ENCODE assay signal across 8 cellular contexts in genomic region chr17:76529643-76530488, GRCh38. TPM values are rescaled to one million over a fixed set of nuclear protein-coding genes. Genes with fewer than 3 reads are reported as not detected.
DNase-seq lines count a peak whose midpoint lies in the region; ATAC-seq and TF ChIP-seq lines count a peak whose summit lies in the region.

No MANE protein-coding gene starts in this region.

- H3K9me3 Mint-ChIP-seq in naive B cell = no peaks in the 10 kb centered on the region

- intact Hi-C loops in PC-9 (cut with micrococcal nuclease; ENCODE audit: unreplicated experiment) = loop anchor here (5.0 kb wide), 1 partner anchor 142 kb away; no protein-coding TSS in a partner anchor

- H3F3A ChIP-seq in PC-9 (ENCODE audit: insufficient read depth, low read depth) = peaks cover 20% of the 10 kb centered on the region

- H3K36me3 ChIP-seq in PC-9 (ENCODE audit: low read depth) = no peaks in the 10 kb centered on the region

- peak overlapping the region; percentile 44 for H3K4me2 ChIP-seq in PC-9

- TF ChIP-seq CTCF in AG04450 (IDR thresholded peaks at IDR 0.05; ENCODE audit: low read depth, low read length) (no peak), PC-9 (conservative IDR thresholded peaks at IDR 0.05) (no peak)

- H3K36me3 Mint-ChIP-seq in naive B cell = no peaks in the 10 kb centered on the region

- H3K27me3 ChIP-seq in AG04450 (ENCODE audit: control insufficient read depth, insufficient read depth, low read length) = no peaks in the 10 kb centered on the region
- H3K27me3 ChIP-seq in PC-9 (ENCODE audit: insufficient read depth, low read depth) = no peaks in the 10 kb centered on the region

- H3K4me1 Mint-ChIP-seq in naive B cell = peaks cover 27 to 47% (median 42%) of the 10 kb centered on the region in 3 donors

- CTCF ChIA-PET in AG04450 (lab: Charles Lee) (interaction anchor here (0.6 to 2.4 kb wide), 4 partner anchors 28 to 94 kb away, joined by 3 to 7 read pairs (median 4); no protein-coding TSS in a partner anchor), PC-9 (lab: Charles Lee) (interaction anchor here (0.6 kb wide), 1 partner anchor 27 kb away, joined by 7 read pairs; no protein-coding TSS in a partner anchor)

- no peaks in the 10 kb centered on the region for H3K27me3 Mint-ChIP-seq in naive B cell

- H3K79me2 ChIP-seq in PC-9 (ENCODE audit: low read depth) = no peaks in the 10 kb centered on the region

- BruUV-seq in PC-9 (replicated peaks; lab: Mats Ljungman, UMichigan) = no TSS peak

- H3K4me3 ChIP-seq in AG04450 (ENCODE audit: low read depth, low read length) = no peak overlapping the region
- no peak overlapping the region for H3K4me3 ChIP-seq in PC-9

- no peaks in the 10 kb centered on the region for H3K9me2 ChIP-seq in PC-9 (ENCODE audit: insufficient read depth)

- POLR2A ChIA-PET in AG04450 (lab: Yijun Ruan, JAX) (interaction anchor here (0.7 to 2.7 kb wide), 8 partner anchors 11 to 190 kb away, joined by 3 to 14 read pairs (median 6); partner anchors contain the start of genes PRCD and ST6GALNAC2), PC-9 (lab: Charles Lee; ENCODE audit: unreplicated experiment) (interaction anchor here (0.6 to 0.7 kb wide), 2 partner anchors 27 to 130 kb away, joined by 8 to 11 read pairs; no protein-coding TSS in a partner anchor)

- H3K4me3 Mint-ChIP-seq in naive B cell = peak overlapping the region; percentile 63 to 93 (median 78)

- ATAC-seq in esophagus mucosa = peak; percentile 45
- no peak for ATAC-seq in naive B cell (ENCODE audit: low read depth in 2 of 2)
- no peak for ATAC-seq in HG03521 (IDR thresholded peaks at IDR 0.05; ENCODE audit: unreplicated experiment)
- ATAC-seq in GM19463 (IDR thresholded peaks at IDR 0.05; ENCODE audit: unreplicated experiment) = no peak

- peaks cover 40% of the 10 kb centered on the region for H3K4me1 ChIP-seq in PC-9 (replicated peaks; ENCODE audit: insufficient read depth)

- no peaks in the 10 kb centered on the region; the same call in 1 of the 2 replicates for H3K9me3 ChIP-seq in AG04450 (ENCODE audit: control insufficient read depth, insufficient read depth, low read length)
- H3K9me3 ChIP-seq in PC-9 (ENCODE audit: insufficient read depth, low read depth) = no peaks in the 10 kb centered on the region

- H2AFZ ChIP-seq in PC-9 = no peak overlapping the region; the same call in 1 of the 2 replicates

- peak overlapping the region; percentile 49 to 99 (median 96) for H3K27ac Mint-ChIP-seq in naive B cell

- DNase-seq in AG04450 (ENCODE audit: low read depth, low spot score) = no peak
- peak in 1 of 2 experiments; percentile 57 for DNase-seq in PC-9
- DNase-seq in naive B cell = no peak
- DNase-seq in effector CD8-positive, alpha-beta T cell (lab: John Stamatoyannopoulos, UW) = no peak
- no peak for DNase-seq in activated CD4-positive, CD25-positive, alpha-beta regulatory T cell (lab: John Stamatoyannopoulos, UW)

- no peaks in the 10 kb centered on the region for H4K20me1 ChIP-seq in PC-9 (ENCODE audit: insufficient read depth)

- H3K27ac ChIP-seq in AG04450 (ENCODE audit: low read depth, low read length) (peak overlapping the region; percentile 97), PC-9 (peak overlapping the region; percentile 54)

RNA-seq across cellular contexts. Expression of gene CYGB, which starts 7.6 kb away (rescaled TPM):
- 7.4 and 7.7 TPM in 2 replicates for polyA plus RNA-seq in AG04450 (2011; rRNA removed)
- 3.1 and 5.3 TPM in 2 replicates for polyA minus RNA-seq in AG04450 (2011; rRNA and poly(A)+ RNA removed)
- total RNA-seq in PC-9 (2021) = 0.93 and 1.1 TPM in 2 replicates
- total RNA-seq in esophagus mucosa = 2.6 TPM
- polyA plus RNA-seq in naive B cell (ENCODE audit: low read depth in 6 of 6) = 1 to 10 TPM in 2 of 6 donors, under 1 TPM in 4; 0.21 to 2.4 (median 0.79) TPM

RNA-seq across cellular contexts. Expression of gene PRCD, which starts 10.0 kb away (rescaled TPM):
- polyA plus RNA-seq in AG04450 (2011; rRNA removed) = 0.69 and 1.9 TPM in 2 replicates
- polyA minus RNA-seq in AG04450 (2011; rRNA and poly(A)+ RNA removed) = 0.37 and 0.96 TPM in 2 replicates
- total RNA-seq in PC-9 (2021) = 2.6 and 2.7 TPM in 2 replicates
- total RNA-seq in esophagus mucosa = 0.64 TPM
- 10 to 100 TPM; 21.6 to 54.4 (median 34.3) TPM for polyA plus RNA-seq in naive B cell (ENCODE audit: low read depth in 6 of 6)

RNA-seq across cellular contexts. Expression of gene RHBDF2, which starts 28.6 kb away (rescaled TPM):
- polyA plus RNA-seq in AG04450 (2011; rRNA removed) (5.4 and 8.7 TPM in 2 replicates), naive B cell (ENCODE audit: low read depth in 6 of 6) (100 to 1,000 TPM in 1 of 6 donors, 10 to 100 TPM in 5; 44.0 to 148 (median 51.7) TPM)
- 6.8 and 7.7 TPM in 2 replicates for polyA minus RNA-seq in AG04450 (2011; rRNA and poly(A)+ RNA removed)
- total RNA-seq in PC-9 (2021) (39.6 and 51.6 TPM in 2 replicates), esophagus mucosa (36.8 TPM)

RNA-seq across cellular contexts. Expression of gene ST6GALNAC2, which starts 55.8 kb away (rescaled TPM):
- 0.17 and 0.36 TPM in 2 replicates for polyA plus RNA-seq in AG04450 (2011; rRNA removed)
- polyA minus RNA-seq in AG04450 (2011; rRNA and poly(A)+ RNA removed) = 0.83 TPM in 1 of 2 replicates, not detected in the other
- 15.5 and 18.7 TPM in 2 replicates for total RNA-seq in PC-9 (2021)
- total RNA-seq in esophagus mucosa = 24.0 TPM
- 1 to 10 TPM in 1 of 6 donors, under 1 TPM in 4, not detected in 1; 0.22 to 1.0 (median 0.48) TPM for polyA plus RNA-seq in naive B cell (ENCODE audit: low read depth in 6 of 6)
